11 cellular contexts compared by ENCODE assay signal in genomic region chr2:241844831-241845578, GRCh38. TPM values are rescaled to one million over a fixed set of nuclear protein-coding genes. Genes with fewer than 3 reads are reported as not detected.
DNase-seq lines count a peak whose midpoint lies in the region; ATAC-seq and TF ChIP-seq lines count a peak whose summit lies in the region.
"Had no signal": no experiment of that assay in that cellular context is flagged by ENCODE, and none has a peak within 500 bp of the region (broad histone marks: within the 10 kb centered on the region; RNA-seq: fewer than 3 reads in every experiment).

No MANE protein-coding gene starts in this region.

- H3K4ac ChIP-seq in H9 (ENCODE audit: low read depth, low read length) = no peak overlapping the region

- no peak overlapping the region for H2BK12ac ChIP-seq in H9 (ENCODE audit: insufficient read length, low read depth, low read length)

- H3K9me3 Mint-ChIP-seq in H9 (peaks cover 0 to 4% of the 10 kb centered on the region in 2 experiments; a peak in 1 of 5 replicates), brain (peaks cover 0 to 2% (median 0%) of the 10 kb centered on the region in 5 experiments)
- H3K9me3 Mint-ChIP-seq in natural killer cell treated with Interleukin-12 subunit alpha and Interleukin-12 subunit beta and Interleukin-15 and Interleukin-18, amount 100 ng/mL, for 72 hours = no peaks in the 10 kb centered on the region

- no peak overlapping the region for H4K91ac ChIP-seq in H9 (ENCODE audit: insufficient read length, low read depth, low read length)

- H3K27me3 Mint-ChIP-seq in H9 (ENCODE audit: low read depth) = peaks cover 48% of the 10 kb centered on the region
- H3K27me3 Mint-ChIP-seq in brain = peaks cover 4% of the 10 kb centered on the region
- H3K27me3 Mint-ChIP-seq in natural killer cell treated with Interleukin-12 subunit alpha and Interleukin-12 subunit beta and Interleukin-15 and Interleukin-18, amount 100 ng/mL, for 72 hours = peaks cover 11 to 16% of the 10 kb centered on the region in 2 donors

- H3K9ac ChIP-seq in H9 (ENCODE audit: extremely low read depth, insufficient read length, low read length) = no peak overlapping the region

- H3K79me2 ChIP-seq in ACC112 (ENCODE audit: control insufficient read depth, insufficient read depth, low read length, unreplicated experiment) (no peaks in the 10 kb centered on the region), H9 (ENCODE audit: insufficient read depth, low read length) (no peaks in the 10 kb centered on the region)

- no peak overlapping the region for H4K5ac ChIP-seq in H9 (ENCODE audit: insufficient read length, low read depth, low read length)

- H3K27me3 ChIP-seq in ACC112 (ENCODE audit: insufficient read depth, low read length) (no peaks in the 10 kb centered on the region), H9 (ENCODE audit: insufficient read depth, low read length) (peaks cover 2% of the 10 kb centered on the region; the same call in 1 of the 2 replicates)

- no peaks in the 10 kb centered on the region for H4K20me1 ChIP-seq in H9 (ENCODE audit: control insufficient read depth, insufficient read depth, insufficient read length)

- H3K27ac Mint-ChIP-seq in H9 (no peak overlapping the region), brain (peak overlapping the region in 1 of 5 experiments; percentile 14)
- peak overlapping the region; percentile 62 to 70 for H3K27ac Mint-ChIP-seq in natural killer cell treated with Interleukin-12 subunit alpha and Interleukin-12 subunit beta and Interleukin-15 and Interleukin-18, amount 100 ng/mL, for 72 hours

- no peak overlapping the region for H3K4me2 ChIP-seq in H9 (ENCODE audit: insufficient read depth, insufficient read length, low read length)

- H3K18ac ChIP-seq in H9 (ENCODE audit: insufficient read length, low read depth, low read length) = no peak overlapping the region

- H3K36me3 ChIP-seq in ACC112 (ENCODE audit: insufficient read depth, low read length) = no peaks in the 10 kb centered on the region

- H3T11ph ChIP-seq in H9 (ENCODE audit: low read length) = no peak overlapping the region

- no peak overlapping the region for H2BK120ac ChIP-seq in H9 (ENCODE audit: low read depth, low read length, poor library complexity, severe bottlenecking)

- no peak overlapping the region for H4K8ac ChIP-seq in H9 (replicated peaks; ENCODE audit: insufficient read length, low read depth, low read length)

- H3K4me3 Mint-ChIP-seq in H9 (peak overlapping the region; percentile 58 to 80; a peak in 4 of 5 replicates), brain (peak overlapping the region in 3 of 5 experiments; percentile 36 to 80 (median 38))
- H3K4me3 Mint-ChIP-seq in natural killer cell treated with Interleukin-12 subunit alpha and Interleukin-12 subunit beta and Interleukin-15 and Interleukin-18, amount 100 ng/mL, for 72 hours = peak overlapping the region; percentile 81

- H3K4me1 Mint-ChIP-seq in H9 (peaks cover 7 to 28% of the 10 kb centered on the region in 2 experiments), brain (peaks cover 25% of the 10 kb centered on the region)
- peaks cover 37 to 45% of the 10 kb centered on the region in 2 donors for H3K4me1 Mint-ChIP-seq in natural killer cell treated with Interleukin-12 subunit alpha and Interleukin-12 subunit beta and Interleukin-15 and Interleukin-18, amount 100 ng/mL, for 72 hours (ENCODE audit: low read depth in 2 of 2)

- DNase-seq in H9 (peak; percentile 23), NCI-H187 (lab: John Stamatoyannopoulos, UW) (no peak), NOMO-1 (lab: John Stamatoyannopoulos, UW; ENCODE audit: unreplicated experiment in 2 of 2) (no peak), SKM-1 (lab: John Stamatoyannopoulos, UW; ENCODE audit: unreplicated experiment) (no peak)
- DNase-seq in natural killer cell treated with Interleukin-12 subunit alpha and Interleukin-12 subunit beta and Interleukin-15 and Interleukin-18, amount 100 ng/mL, for 72 hours (ENCODE audit: low spot score) = no peak
- DNase-seq: NCI-H1048, SIG-M5 had no signal

- H3K36me3 Mint-ChIP-seq in H9 (ENCODE audit: insufficient read depth in 1 of 3, low read depth in 3 of 3) (peaks cover 0 to 1% (median 0%) of the 10 kb centered on the region in 3 experiments; a peak in 1 of 7 replicates), brain (no peaks in the 10 kb centered on the region)
- peaks cover 5% of the 10 kb centered on the region for H3K36me3 Mint-ChIP-seq in natural killer cell treated with Interleukin-12 subunit alpha and Interleukin-12 subunit beta and Interleukin-15 and Interleukin-18, amount 100 ng/mL, for 72 hours

- no peaks in the 10 kb centered on the region for H3K9me3 ChIP-seq in H9 (ENCODE audit: control insufficient read depth, low read depth, low read length)

- H3K27ac ChIP-seq in ACC112 (ENCODE audit: low read depth, low read length) = no peak overlapping the region
- H3K27ac ChIP-seq in H9 (ENCODE audit: insufficient read length, low read depth, low read length) = no peak overlapping the region

- no peak overlapping the region for H3K23ac ChIP-seq in H9 (ENCODE audit: insufficient read length, low read depth, low read length)

- H2AK5ac ChIP-seq in H9 (ENCODE audit: insufficient read length, low read length) = no peak overlapping the region

- H2BK15ac ChIP-seq in H9 (ENCODE audit: low read depth, low read length) = no peak overlapping the region

- H2BK5ac ChIP-seq in H9 (ENCODE audit: insufficient read length, low read length) = no peak overlapping the region

- ATAC-seq in natural killer cell treated with Interleukin-12 subunit alpha and Interleukin-12 subunit beta and Interleukin-15 and Interleukin-18, amount 100 ng/mL, for 72 hours = no peak
- ATAC-seq in HG03457 (IDR thresholded peaks at IDR 0.05; ENCODE audit: unreplicated experiment) = no peak

- no peak for TF ChIP-seq CTCF in H9 (conservative IDR thresholded peaks at IDR 0.05)
- no peak for TF ChIP-seq CTCF in brain (conservative IDR thresholded peaks at IDR 0.05)

- no CpG with 5 or more reads among the region's 37 CpGs for WGBS in H9 (ENCODE audit: extremely low coverage, insufficient read length, low lambda C conversion rate)

- H3K14ac ChIP-seq in H9 (ENCODE audit: insufficient read depth, low read length) = no peak overlapping the region

- no peak overlapping the region for H3K56ac ChIP-seq in H9 (ENCODE audit: insufficient read length, low read depth, low read length)

- peak overlapping the region; percentile 79 for H3K4me3 ChIP-seq in ACC112 (ENCODE audit: low read depth, low read length)

- no peak overlapping the region for H2BK20ac ChIP-seq in H9 (ENCODE audit: low read depth, low read length, poor library complexity, severe bottlenecking)

- peaks cover 5% of the 10 kb centered on the region for H3K4me1 ChIP-seq in ACC112 (ENCODE audit: control insufficient read depth, insufficient read depth, low read length, unreplicated experiment)
- no peaks in the 10 kb centered on the region; the same call in 1 of the 2 replicates for H3K4me1 ChIP-seq in H9 (ENCODE audit: insufficient read depth, low read length)

- H2AFZ ChIP-seq in ACC112 (ENCODE audit: low read length, unreplicated experiment) (no peak overlapping the region), H9 (ENCODE audit: low read length) (no peak overlapping the region)

- no peaks in the 10 kb centered on the region for H3K23me2 ChIP-seq in H9 (ENCODE audit: insufficient read length, low read depth, low read length, poor library complexity, severe bottlenecking)

- no peaks in the 10 kb centered on the region for H3K79me1 ChIP-seq in H9 (ENCODE audit: insufficient read depth, low read depth, low read length, poor library complexity, severe bottlenecking)

RNA-seq across cellular contexts. Expression of gene PDCD1, which starts 13.7 kb away (rescaled TPM):
- total RNA-seq in H9 (2021) = 1.4 and 1.6 TPM in 2 replicates
- 0.20 TPM for polyA plus RNA-seq in brain (ENCODE audit: insufficient read depth, low read depth, low replicate concordance)
- under 1 TPM; 0.78 to 0.89 TPM for total RNA-seq in natural killer cell treated with Interleukin-12 subunit alpha and Interleukin-12 subunit beta and Interleukin-15 and Interleukin-18, amount 100 ng/mL, for 72 hours
- total RNA-seq: fibroblast of lung had no signal
- polyA plus RNA-seq: fibroblast of lung had no signal

RNA-seq across cellular contexts. Expression of gene RTP5, which starts 24.5 kb away (rescaled TPM):
- not detected in 2 replicates for total RNA-seq in H9 (2021)
- polyA plus RNA-seq in brain (ENCODE audit: insufficient read depth, low read depth, low replicate concordance) = 5.2 TPM
- not detected for total RNA-seq in natural killer cell treated with Interleukin-12 subunit alpha and Interleukin-12 subunit beta and Interleukin-15 and Interleukin-18, amount 100 ng/mL, for 72 hours
- total RNA-seq: fibroblast of lung had no signal
- polyA plus RNA-seq: fibroblast of lung had no signal

RNA-seq across cellular contexts. Expression of gene NEU4, which starts 36.0 kb away (rescaled TPM):
- 0.42 and 0.70 TPM in 2 replicates for total RNA-seq in H9 (2021)
- 4.4 TPM for polyA plus RNA-seq in brain (ENCODE audit: insufficient read depth, low read depth, low replicate concordance)
- total RNA-seq in natural killer cell treated with Interleukin-12 subunit alpha and Interleukin-12 subunit beta and Interleukin-15 and Interleukin-18, amount 100 ng/mL, for 72 hours = 1 to 10 TPM in 1 of 2 donors, under 1 TPM in 1; 0.86 to 3.8 TPM
- total RNA-seq: fibroblast of lung had no signal
- polyA plus RNA-seq: fibroblast of lung had no signal

Comparison
In these comparisons a context has a peak if more than half of its experiments do, and no peak if none do; other contexts are left out.
1. H3K27ac Mint-ChIP-seq: peak in natural killer cell treated with Interleukin-12 subunit alpha and Interleukin-12 subunit beta and Interleukin-15 and Interleukin-18, amount 100 ng/mL, for 72 hours (2 of 2); none in H9 (0 of 3).
2. Peak in every context shown above with its lines, with median percentiles within 50 percentile points of each other: H3K4me3 Mint-ChIP-seq.